In genomic region chr5:41695920-41696582, GRCh38 we compare ENCODE assay signal across 9 cellular contexts.
DNase-seq lines count a peak whose midpoint lies in the region; ATAC-seq and TF ChIP-seq lines count a peak whose summit lies in the region.
"Had no signal": no experiment of that assay in that cellular context is flagged by ENCODE, and none has a peak within 500 bp of the region (broad histone marks: within the 10 kb centered on the region; RNA-seq: fewer than 3 reads in every experiment).

No MANE protein-coding gene starts in this region.

- no peaks in the 10 kb centered on the region for H3F3A ChIP-seq in smooth muscle cell (ENCODE audit: low read depth)

- no peaks in the 10 kb centered on the region for H4K20me1 ChIP-seq in smooth muscle cell (ENCODE audit: low read depth)

- H3K79me2 ChIP-seq in smooth muscle cell (ENCODE audit: low read depth), result no peaks in the 10 kb centered on the region

- H2AFZ ChIP-seq in smooth muscle cell (ENCODE audit: low read depth), result no peak overlapping the region

- no peak overlapping the region for H3K4me3 ChIP-seq in smooth muscle cell

- no peaks in the 10 kb centered on the region for H3K36me3 Mint-ChIP-seq in activated CD4-positive, alpha-beta T cell treated with anti-CD3 and anti-CD28 coated beads for 36 hours (ENCODE audit: low read depth)
- no peaks in the 10 kb centered on the region for H3K36me3 Mint-ChIP-seq in activated CD4-positive, alpha-beta T cell treated with anti-CD3 and anti-CD28 coated beads, Interleukin-2, amount 10 ng/mL, durations not matched to agents 7 days and 5 days (ENCODE audit: low read depth)
- H3K36me3 Mint-ChIP-seq: memory B cell had no signal

- TF ChIP-seq CTCF in VCaP (conservative IDR thresholded peaks at IDR 0.05) (peak; percentile 59), smooth muscle cell (IDR thresholded peaks at IDR 0.05; ENCODE audit: borderline replicate concordance, insufficient read depth, poor library complexity, severe bottlenecking) (peak; percentile 29)

- H3K36me3 ChIP-seq in smooth muscle cell (ENCODE audit: low read depth), result no peaks in the 10 kb centered on the region

- H3K27ac Mint-ChIP-seq in activated CD4-positive, alpha-beta T cell treated with anti-CD3 and anti-CD28 coated beads for 36 hours, result no peak overlapping the region
- no peak overlapping the region for H3K27ac Mint-ChIP-seq in activated CD4-positive, alpha-beta T cell treated with anti-CD3 and anti-CD28 coated beads, Interleukin-2, amount 10 ng/mL, durations not matched to agents 7 days and 5 days
- H3K27ac Mint-ChIP-seq: memory B cell had no signal

- H3K4me1 Mint-ChIP-seq in activated CD4-positive, alpha-beta T cell treated with anti-CD3 and anti-CD28 coated beads for 36 hours, result no peaks in the 10 kb centered on the region
- no peaks in the 10 kb centered on the region for H3K4me1 Mint-ChIP-seq in activated CD4-positive, alpha-beta T cell treated with anti-CD3 and anti-CD28 coated beads, Interleukin-2, amount 10 ng/mL, durations not matched to agents 7 days and 5 days
- H3K4me1 Mint-ChIP-seq: memory B cell had no signal

- DNase-seq in activated CD4-positive, alpha-beta T cell treated with anti-CD3 and anti-CD28 coated beads for 36 hours, result peak; percentile 7
- no peak for DNase-seq in activated CD4-positive, alpha-beta T cell treated with anti-CD3 and anti-CD28 coated beads, Interleukin-2, amount 10 ng/mL, durations not matched to agents 7 days and 5 days
- DNase-seq in smooth muscle cell (lab: John Stamatoyannopoulos, UW; ENCODE audit: unreplicated experiment), result no peak
- no peak for DNase-seq in anterior cingulate cortex (lab: John Stamatoyannopoulos, UW)
- no peak for DNase-seq in central memory CD4-positive, alpha-beta T cell
- DNase-seq in T-helper 9 cell, result no peak

- H3K27ac ChIP-seq in VCaP (no peak overlapping the region), smooth muscle cell (ENCODE audit: low read depth) (no peak overlapping the region)

- peaks cover 11% of the 10 kb centered on the region for H3K27me3 ChIP-seq in smooth muscle cell (ENCODE audit: low read depth)

- H3K27me3 Mint-ChIP-seq in activated CD4-positive, alpha-beta T cell treated with anti-CD3 and anti-CD28 coated beads for 36 hours, result peaks cover 14% of the 10 kb centered on the region
- H3K27me3 Mint-ChIP-seq in activated CD4-positive, alpha-beta T cell treated with anti-CD3 and anti-CD28 coated beads, Interleukin-2, amount 10 ng/mL, durations not matched to agents 7 days and 5 days, result peaks cover 26% of the 10 kb centered on the region
- H3K27me3 Mint-ChIP-seq: memory B cell had no signal

- CTCF ChIA-PET in activated CD4-positive, alpha-beta T cell treated with anti-CD3 and anti-CD28 coated beads for 36 hours (lab: Charles Lee), result interaction anchor here (1.0 to 1.8 kb wide), 4 partner anchors 26 to 361 kb away, joined by 3 to 7 read pairs (median 5); no protein-coding TSS in a partner anchor
- CTCF ChIA-PET in activated CD4-positive, alpha-beta T cell treated with anti-CD3 and anti-CD28 coated beads, Interleukin-2, amount 10 ng/mL, durations not matched to agents 7 days and 5 days (lab: Charles Lee), result no interaction called here

- H3K9ac ChIP-seq in smooth muscle cell (ENCODE audit: low read depth), result no peak overlapping the region

- no peaks in the 10 kb centered on the region for H3K4me1 ChIP-seq in smooth muscle cell (ENCODE audit: low read depth)

- no peak overlapping the region for H3K4me3 Mint-ChIP-seq in activated CD4-positive, alpha-beta T cell treated with anti-CD3 and anti-CD28 coated beads for 36 hours
- H3K4me3 Mint-ChIP-seq in activated CD4-positive, alpha-beta T cell treated with anti-CD3 and anti-CD28 coated beads, Interleukin-2, amount 10 ng/mL, durations not matched to agents 7 days and 5 days, result no peak overlapping the region
- H3K4me3 Mint-ChIP-seq: memory B cell had no signal

- no peaks in the 10 kb centered on the region for H3K9me3 Mint-ChIP-seq in activated CD4-positive, alpha-beta T cell treated with anti-CD3 and anti-CD28 coated beads for 36 hours (ENCODE audit: low read depth)
- no peaks in the 10 kb centered on the region for H3K9me3 Mint-ChIP-seq in activated CD4-positive, alpha-beta T cell treated with anti-CD3 and anti-CD28 coated beads, Interleukin-2, amount 10 ng/mL, durations not matched to agents 7 days and 5 days

- ATAC-seq in activated CD4-positive, alpha-beta T cell treated with anti-CD3 and anti-CD28 coated beads for 36 hours, result peak; percentile 42
- peak; percentile 82 for ATAC-seq in HG02938 (IDR thresholded peaks at IDR 0.05; ENCODE audit: unreplicated experiment)

- intact Hi-C loops in activated CD4-positive, alpha-beta T cell treated with anti-CD3 and anti-CD28 coated beads for 36 hours (cut with DNase I, micrococcal nuclease), result loop anchor here (1.0 to 10.0 kb wide), 3 partner anchors 147 to 889 kb away; no protein-coding TSS in a partner anchor

- no peak overlapping the region for H3K4me2 ChIP-seq in smooth muscle cell

- POLR2A ChIA-PET in activated CD4-positive, alpha-beta T cell treated with anti-CD3 and anti-CD28 coated beads for 36 hours (lab: Charles Lee), result no interaction called here
- POLR2A ChIA-PET in activated CD4-positive, alpha-beta T cell treated with anti-CD3 and anti-CD28 coated beads, Interleukin-2, amount 10 ng/mL, durations not matched to agents 7 days and 5 days (lab: Charles Lee), result no interaction called here

- H3K9me3 ChIP-seq in smooth muscle cell (replicated peaks; ENCODE audit: low read depth), result no peaks in the 10 kb centered on the region

- 82% methylated on average over 3 of the region's 3 CpGs for WGBS in smooth muscle cell (ENCODE audit: low lambda C conversion rate)
